In the genomic region with DNA sequence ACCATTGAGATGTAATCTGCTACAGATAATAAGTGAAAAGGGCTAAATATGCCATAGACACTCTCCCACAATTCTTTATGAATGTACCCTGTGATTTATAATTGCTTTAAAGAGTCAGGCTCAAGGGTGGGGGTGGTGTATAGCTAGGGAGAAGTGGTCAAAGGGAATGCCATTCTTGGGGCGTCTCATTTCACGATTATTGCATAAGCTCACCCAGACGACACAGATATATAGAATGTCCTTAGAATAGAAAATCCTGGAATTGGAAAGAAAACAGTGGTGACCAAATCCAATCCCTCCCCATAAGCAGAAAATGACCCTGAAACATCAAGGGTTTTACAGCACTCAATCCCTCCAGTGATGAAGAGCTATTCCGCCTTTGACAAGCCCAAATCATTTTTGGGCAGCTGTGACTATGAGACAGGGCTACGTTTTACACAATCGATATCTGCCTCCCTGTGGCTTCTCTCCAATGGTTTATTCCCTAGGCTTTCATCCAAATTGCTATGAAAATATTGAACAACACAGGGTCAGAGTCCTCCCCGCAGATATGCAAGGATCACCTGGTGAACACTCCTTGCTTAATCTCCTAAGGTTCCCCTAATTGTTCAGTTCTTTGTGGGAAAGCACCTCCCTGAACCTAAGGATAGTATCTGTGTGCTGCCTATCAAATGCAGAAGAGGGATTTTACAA, we compare ENCODE assay signal across 28 cellular contexts.
DNase-seq lines count a peak whose midpoint lies in the region; ATAC-seq and TF ChIP-seq lines count a peak whose summit lies in the region.
"Had no signal": no experiment of that assay in that cellular context is flagged by ENCODE, and none has a peak within 500 bp of the region (broad histone marks: within the 10 kb centered on the region; RNA-seq: fewer than 3 reads in every experiment).

No MANE protein-coding gene starts in this region.

- no peak overlapping the region for H3K18ac ChIP-seq in H9 (ENCODE audit: insufficient read length, low read depth, low read length)

- intact Hi-C loops in mucosa of descending colon (cut with DNase I, micrococcal nuclease) = no loop called here

- H3T11ph ChIP-seq in H9 (ENCODE audit: low read length) = no peak overlapping the region

- no peak overlapping the region for H3K9ac ChIP-seq in H9 (ENCODE audit: extremely low read depth, insufficient read length, low read length)

- H3K4me2 ChIP-seq in H9 (ENCODE audit: insufficient read depth, insufficient read length, low read length) = no peak overlapping the region

- H3K27me3 ChIP-seq in H9 (ENCODE audit: insufficient read depth, low read length) = no peaks in the 10 kb centered on the region
- H3K27me3 ChIP-seq: BE2C, sigmoid colon, upper lobe of left lung had no signal

- no peak overlapping the region for H3K4me3 ChIP-seq in mucosa of descending colon
- H3K4me3 ChIP-seq: lower lobe of right lung, prostate gland, sigmoid colon, upper lobe of left lung had no signal

- H2AK5ac ChIP-seq in H9 (ENCODE audit: insufficient read length, low read length) = no peak overlapping the region

- no peak overlapping the region for H4K5ac ChIP-seq in H9 (ENCODE audit: insufficient read length, low read depth, low read length)

- no CpG with 5 or more reads among the region's 7 CpGs for WGBS in H9 (ENCODE audit: extremely low coverage, insufficient read length, low lambda C conversion rate)

- no peaks in the 10 kb centered on the region for H3K27me3 Mint-ChIP-seq in H9 (ENCODE audit: low read depth)
- H3K27me3 Mint-ChIP-seq: activated CD4-positive, alpha-beta T cell treated with anti-CD3 and anti-CD28 coated beads, Interleukin-2, amount 10 ng/mL, durations not matched to agents 24 days and 14 days; stimulated activated memory B cell treated with anti-CD40 and anti-IgM and Interleukin-4, amounts not matched to agents 10 μg/mL and 1 μg/mL and 100 μg/mL, for 72 hours had no signal

- H3K27ac ChIP-seq in H9 (ENCODE audit: insufficient read length, low read depth, low read length) = no peak overlapping the region
- H3K27ac ChIP-seq: lower lobe of right lung, prostate gland, sigmoid colon, upper lobe of left lung, WERI-Rb-1 had no signal

- H3K36me3 ChIP-seq in mucosa of descending colon (ENCODE audit: low read depth) = no peaks in the 10 kb centered on the region
- H3K36me3 ChIP-seq: BE2C, lower lobe of right lung, prostate gland, sigmoid colon, upper lobe of left lung, WERI-Rb-1 had no signal

- H3K14ac ChIP-seq in H9 (ENCODE audit: insufficient read depth, low read length) = no peak overlapping the region

- H2BK15ac ChIP-seq in H9 (ENCODE audit: low read depth, low read length) = no peak overlapping the region

- H3K36me3 Mint-ChIP-seq in H9 (ENCODE audit: insufficient read depth in 1 of 3, low read depth in 3 of 3) = peaks cover 0 to 4% (median 0%) of the 10 kb centered on the region in 3 experiments; a peak in 2 of 7 replicates
- H3K36me3 Mint-ChIP-seq: stimulated activated memory B cell treated with anti-CD40 and anti-IgM and Interleukin-4, amounts not matched to agents 10 μg/mL and 1 μg/mL and 100 μg/mL, for 72 hours had no signal

- no peak overlapping the region for H4K91ac ChIP-seq in H9 (ENCODE audit: insufficient read length, low read depth, low read length)

- TF ChIP-seq CTCF in H9 (conservative IDR thresholded peaks at IDR 0.05) (no peak), mucosa of descending colon (IDR thresholded peaks at IDR 0.05) (no peak)

- no peaks in the 10 kb centered on the region for H3K79me1 ChIP-seq in H9 (ENCODE audit: insufficient read depth, low read depth, low read length, poor library complexity, severe bottlenecking)

- no peak overlapping the region for H2BK120ac ChIP-seq in H9 (ENCODE audit: low read depth, low read length, poor library complexity, severe bottlenecking)

- H3K4me1 ChIP-seq in H9 (ENCODE audit: insufficient read depth, low read length) (peaks cover 3% of the 10 kb centered on the region; the same call in 1 of the 2 replicates), mucosa of descending colon (ENCODE audit: low read depth) (peaks cover 14% of the 10 kb centered on the region)
- H3K4me1 ChIP-seq: lower lobe of right lung, prostate gland, sigmoid colon, upper lobe of left lung had no signal

- no peak overlapping the region for H2BK5ac ChIP-seq in H9 (ENCODE audit: insufficient read length, low read length)

- H3K4me1 Mint-ChIP-seq in H9 = peaks cover 55 to 63% of the 10 kb centered on the region in 2 experiments
- H3K4me1 Mint-ChIP-seq: activated CD4-positive, alpha-beta T cell treated with anti-CD3 and anti-CD28 coated beads, Interleukin-2, amount 10 ng/mL, durations not matched to agents 24 days and 14 days; stimulated activated memory B cell treated with anti-CD40 and anti-IgM and Interleukin-4, amounts not matched to agents 10 μg/mL and 1 μg/mL and 100 μg/mL, for 72 hours had no signal

- no peak for DNase-seq in H9
- peak; percentile 78 to 84 for DNase-seq in NCI-H1930 (lab: John Stamatoyannopoulos, UW)
- peak; percentile 46 for DNase-seq in SHP77 treated with DMSO at 0.1 percent for 48 hours (lab: John Stamatoyannopoulos, UW)
- peak in 1 of 3 donors; percentile 57 for DNase-seq in mucosa of descending colon
- no peak for DNase-seq in activated T-cell treated with anti-CD3 and anti-CD28 coated beads for 4 hours
- DNase-seq in NCI-H1048 (lab: John Stamatoyannopoulos, UW) = no peak
- no peak for DNase-seq in activated CD8-positive, alpha-beta memory T cell treated with anti-CD3 and anti-CD28 coated beads, Interleukin-2, amount 50 U/mL, for 48 hours
- DNase-seq in kidney tubule cell (ENCODE audit: low spot score) = no peak
- DNase-seq: ACHN; activated CD4-positive, alpha-beta T cell treated with anti-CD3 and anti-CD28 coated beads, Interleukin-2, amount 10 ng/mL, durations not matched to agents 24 days and 14 days; activated naive CD4-positive, alpha-beta T cell treated with Interleukin-2 at 50 U/mL for 16 hours; activated T-cell treated with anti-CD3 and anti-CD28 coated beads, Interleukin-2, amount 50 U/mL, for 72 hours; BE2C; DMS79; effector memory CD4-positive, alpha-beta T cell; GDM1; islet precursor cell; lower lobe of right lung; NCI-H1436; Right ventricle myocardium superior; sigmoid colon; stimulated activated CD4-positive, alpha-beta T cell treated with anti-CD3 and anti-CD28 coated beads, Interleukin-4, amount 100 ng/mL, for 4 hours; substantia nigra; upper lobe of left lung; WERI-Rb-1 had no signal

- no peak overlapping the region for H3K23ac ChIP-seq in H9 (ENCODE audit: insufficient read length, low read depth, low read length)

- H3K4ac ChIP-seq in H9 (ENCODE audit: low read depth, low read length) = no peak overlapping the region

- H3K9me3 ChIP-seq in H9 (ENCODE audit: control insufficient read depth, low read depth, low read length) (no peaks in the 10 kb centered on the region), mucosa of descending colon (no peaks in the 10 kb centered on the region)
- H3K9me3 ChIP-seq: BE2C, lower lobe of right lung, prostate gland, sigmoid colon, upper lobe of left lung had no signal

- no peaks in the 10 kb centered on the region for H4K20me1 ChIP-seq in H9 (ENCODE audit: control insufficient read depth, insufficient read depth, insufficient read length)

- H2BK20ac ChIP-seq in H9 (ENCODE audit: low read depth, low read length, poor library complexity, severe bottlenecking) = no peak overlapping the region

- H2BK12ac ChIP-seq in H9 (ENCODE audit: insufficient read length, low read depth, low read length) = no peak overlapping the region

- no peak overlapping the region for H4K8ac ChIP-seq in H9 (replicated peaks; ENCODE audit: insufficient read length, low read depth, low read length)

- no peak overlapping the region for H3K4me3 Mint-ChIP-seq in H9
- H3K4me3 Mint-ChIP-seq: activated CD4-positive, alpha-beta T cell treated with anti-CD3 and anti-CD28 coated beads, Interleukin-2, amount 10 ng/mL, durations not matched to agents 24 days and 14 days; activated T-cell treated with anti-CD3 and anti-CD28 coated beads, Interleukin-2, amount 50 U/mL, for 72 hours; stimulated activated memory B cell treated with anti-CD40 and anti-IgM and Interleukin-4, amounts not matched to agents 10 μg/mL and 1 μg/mL and 100 μg/mL, for 72 hours; T-helper 2 cell treated with Interferon-gamma antibody and Interleukin-4, amounts not matched to agents 5 μg/mL and 100 μg/mL, for 36 hours had no signal

- H3K23me2 ChIP-seq in H9 (ENCODE audit: insufficient read length, low read depth, low read length, poor library complexity, severe bottlenecking) = no peaks in the 10 kb centered on the region

- H2AFZ ChIP-seq in H9 (ENCODE audit: low read length) = no peak overlapping the region

- no peaks in the 10 kb centered on the region for H3K79me2 ChIP-seq in H9 (ENCODE audit: insufficient read depth, low read length)

- H3K9me3 Mint-ChIP-seq in H9 = no peaks in the 10 kb centered on the region; a peak in 2 of 5 replicates
- H3K9me3 Mint-ChIP-seq: activated CD4-positive, alpha-beta T cell treated with anti-CD3 and anti-CD28 coated beads, Interleukin-2, amount 10 ng/mL, durations not matched to agents 24 days and 14 days had no signal

- H3K27ac Mint-ChIP-seq in H9 = peak overlapping the region in 2 of 3 experiments; percentile 2 to 88; a peak in 3 of 7 replicates
- H3K27ac Mint-ChIP-seq: activated CD4-positive, alpha-beta T cell treated with anti-CD3 and anti-CD28 coated beads, Interleukin-2, amount 10 ng/mL, durations not matched to agents 24 days and 14 days; activated T-cell treated with anti-CD3 and anti-CD28 coated beads, Interleukin-2, amount 50 U/mL, for 72 hours; stimulated activated memory B cell treated with anti-CD40 and anti-IgM and Interleukin-4, amounts not matched to agents 10 μg/mL and 1 μg/mL and 100 μg/mL, for 72 hours; T-helper 2 cell treated with Interferon-gamma antibody and Interleukin-4, amounts not matched to agents 5 μg/mL and 100 μg/mL, for 36 hours had no signal

- peak; percentile 96 for ATAC-seq in mucosa of descending colon
- ATAC-seq: activated T-cell treated with anti-CD3 and anti-CD28 coated beads, Interleukin-2, amount 50 U/mL, for 72 hours; lower lobe of right lung; stimulated activated memory B cell treated with anti-CD40 and anti-IgM and Interleukin-4, amounts not matched to agents 10 μg/mL and 1 μg/mL and 100 μg/mL, for 72 hours had no signal

- H3K56ac ChIP-seq in H9 (ENCODE audit: insufficient read length, low read depth, low read length) = no peak overlapping the region

Comparison
In these comparisons a context has a peak if more than half of its experiments do, and no peak if none do; other contexts are left out.
1. DNase-seq: peak in NCI-H1930 (2 of 2) and SHP77 treated with DMSO at 0.1 percent for 48 hours (single experiment); none in H9 (single experiment), activated T-cell treated with anti-CD3 and anti-CD28 coated beads for 4 hours (single experiment), NCI-H1048 (single experiment), activated CD8-positive, alpha-beta memory T cell treated with anti-CD3 and anti-CD28 coated beads, Interleukin-2, amount 50 U/mL, for 48 hours (single experiment) and kidney tubule cell (single experiment).